ENCODE assay signal across 1 cellular context in the genomic region with DNA sequence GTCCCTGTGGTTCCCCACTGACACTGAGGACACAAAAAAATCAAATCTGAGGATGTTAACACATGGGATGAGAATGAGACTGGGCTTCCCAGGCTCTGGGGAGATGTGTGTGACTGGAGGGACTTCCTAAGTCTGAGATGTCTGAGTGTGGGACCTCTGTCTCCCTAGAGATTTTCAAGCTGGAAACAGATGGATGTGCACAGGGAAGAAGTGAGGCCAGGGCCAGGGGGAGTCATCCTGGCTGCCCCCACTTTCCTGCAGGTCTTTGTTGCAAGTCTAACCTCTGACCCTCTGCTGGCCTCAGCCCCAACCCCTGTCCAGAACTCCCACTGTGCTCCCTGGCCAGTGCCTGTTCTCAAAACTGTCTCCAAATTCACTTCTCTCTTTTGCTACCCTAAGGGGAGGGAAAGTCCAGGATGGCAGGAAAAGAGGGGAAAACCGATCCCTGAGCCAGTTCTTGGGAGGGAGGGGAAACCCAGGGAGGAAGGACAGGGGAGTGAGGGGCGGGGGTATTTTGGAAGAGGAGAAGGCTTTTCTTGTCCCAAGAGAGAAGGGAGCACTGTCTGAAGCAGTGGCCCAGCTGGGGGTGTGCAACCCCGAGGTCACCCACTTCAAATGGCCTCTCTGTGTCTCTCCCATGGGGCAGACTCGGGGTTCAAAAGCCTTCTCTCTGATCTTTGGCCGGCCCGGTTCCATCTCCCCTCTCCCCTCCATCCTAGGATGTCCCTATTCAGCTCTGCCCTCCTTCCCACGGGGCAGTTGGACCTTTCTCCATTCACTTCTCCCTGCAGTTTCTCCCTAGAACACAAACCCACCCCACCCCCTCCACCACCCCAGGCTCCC.
TF ChIP-seq lines count a peak whose summit lies in the region.

No MANE protein-coding gene starts in this region.

TF ChIP-seq in HepG2, 621 proteins besides CTCF, POLR2A, EP300 and RAD21:
- TF ChIP-seq CBFB (CRISPR knock-in tag; IDR thresholded peaks at IDR 0.05): no peak
- no peak for TF ChIP-seq ZNF577 (CRISPR knock-in tag; IDR thresholded peaks at IDR 0.05; ENCODE audit: borderline replicate concordance, low read depth)
- TF ChIP-seq ZNF784 (CRISPR knock-in tag; IDR thresholded peaks at IDR 0.05; ENCODE audit: borderline replicate concordance): no peak
- TF ChIP-seq ZNF350 (CRISPR knock-in tag; IDR thresholded peaks at IDR 0.05; ENCODE audit: borderline replicate concordance, low read depth): 0 out of 2 replicates have a peak, but pooled peaks have one; percentile 7
- TF ChIP-seq HNRNPK (IDR thresholded peaks at IDR 0.05; ENCODE audit: low read depth, low read length, poor library complexity, severe bottlenecking): peak; percentile 39
- no peak for TF ChIP-seq POLR2AphosphoS2 (IDR thresholded peaks at IDR 0.05; ENCODE audit: low read depth, low read length)
